ENCODE assay signal across 12 cellular contexts in genomic region chr14:103329421-103330347, GRCh38. TPM values are rescaled to one million over a fixed set of nuclear protein-coding genes. Genes with fewer than 3 reads are reported as not detected.
A peak's percentile ranks its signal among the peaks of the same experiment; 100 is the strongest.
DNase-seq lines count a peak whose midpoint lies in the region; ATAC-seq, FAIRE-seq and TF ChIP-seq lines count a peak whose summit lies in the region.
"Had no signal": no experiment of that assay in that cellular context is flagged by ENCODE, and none has a peak within 500 bp of the region (broad histone marks: within the 10 kb centered on the region; RNA-seq: fewer than 3 reads in every experiment).

No MANE protein-coding gene starts in this region.

- H3K23ac ChIP-seq in neuronal stem cell (ENCODE audit: low read depth, low read length, poor library complexity) = no peak overlapping the region

- intact Hi-C loops in HCT116 (cut with micrococcal nuclease) = loop anchor here (5.0 kb wide), 1 partner anchor 58 kb away; the partner anchor contains the start of gene MARK3

- CTCF ChIA-PET in HCT116 (lab: Charles Lee) = no interaction called here

- RAD21 ChIA-PET in HCT116 (lab: Charles Lee; ENCODE audit: low non-redundant PET in 1 of 2, low total read pairs in 2 of 2, uncharacterized antibody in 2 of 2, unreplicated experiment in 2 of 2) = no interaction called here

- H2BK120ac ChIP-seq in neuronal stem cell (ENCODE audit: low read depth, low read length) = no peak overlapping the region

- H3K4me1 ChIP-seq in HCT116 (ENCODE audit: control insufficient read depth in 1 of 2, insufficient read depth in 2 of 2, low read length in 2 of 2) (peaks cover 6 to 8% of the 10 kb centered on the region in 2 experiments; a peak in 3 of 4 replicates), neuronal stem cell (ENCODE audit: control insufficient read depth in 2 of 2, insufficient read depth in 1 of 2, low read depth in 1 of 2, low read length in 2 of 2) (peaks cover 4 to 5% of the 10 kb centered on the region in 2 donors)

- H3K18ac ChIP-seq in neuronal stem cell (ENCODE audit: low read length) = no peak overlapping the region

- H3K27me3 ChIP-seq in HCT116 (ENCODE audit: insufficient read depth, low read length) = peaks cover 12% of the 10 kb centered on the region; the same call in 1 of the 2 replicates
- no peaks in the 10 kb centered on the region for H3K27me3 ChIP-seq in bronchial epithelial cell (ENCODE audit: control insufficient read depth, insufficient read depth, low read length)
- H3K27me3 ChIP-seq in neuronal stem cell (ENCODE audit: control insufficient read depth in 3 of 3, insufficient read depth in 3 of 3, low read depth in 1 of 3, low read length in 3 of 3) = peaks cover 0 to 4% (median 0%) of the 10 kb centered on the region in 3 experiments
- H3K27me3 ChIP-seq: tibial nerve had no signal

- no peak overlapping the region for H2AK5ac ChIP-seq in neuronal stem cell (ENCODE audit: low read depth, low read length)

- H4K8ac ChIP-seq in neuronal stem cell (ENCODE audit: low read depth, low read length) = no peak overlapping the region

- H3K27ac ChIP-seq in HCT116 (ENCODE audit: low read depth, low read length) = no peak overlapping the region
- H3K27ac ChIP-seq in neuronal stem cell (replicated peaks; ENCODE audit: low read length) = no peak overlapping the region
- H3K27ac ChIP-seq: tibial nerve had no signal

- H3K4me2 ChIP-seq in HCT116 (ENCODE audit: low read length) (no peak overlapping the region), neuronal stem cell (ENCODE audit: insufficient read depth, low read length, poor library complexity, severe bottlenecking) (no peak overlapping the region)

- BruUV-seq in HCT116 (replicated peaks; lab: Mats Ljungman, UMichigan) = no TSS peak

- TF ChIP-seq RAD21 in HCT116 (IDR thresholded peaks at IDR 0.05; ENCODE audit: low read depth) = no peak

- WGBS in neuronal stem cell (ENCODE audit: extremely low coverage in 2 of 2, insufficient read length in 2 of 2, insufficient replicate concordance in 1 of 2), 2 donors = no CpG with 5 or more reads among the region's 14 CpGs

- no peak overlapping the region for H3K4me3 ChIP-seq in HCT116 (replicated peaks in 1 of 2; ENCODE audit: low read depth in 1 of 2, low read length in 2 of 2)
- H3K4me3 ChIP-seq in bronchial epithelial cell (ENCODE audit: low read depth, low read length) = no peak overlapping the region
- no peak overlapping the region for H3K4me3 ChIP-seq in neuronal stem cell (ENCODE audit: low read length in 2 of 2)
- H3K4me3 ChIP-seq: tibial nerve had no signal

- H3K4ac ChIP-seq in neuronal stem cell (ENCODE audit: low read length) = no peak overlapping the region

- TF ChIP-seq CTCF in HCT116 (IDR thresholded peaks at IDR 0.05 in 2 of 3, conservative IDR thresholded peaks at IDR 0.05 in 1 of 3; ENCODE audit: borderline replicate concordance in 1 of 3, insufficient read depth in 1 of 3, low read depth in 2 of 3, low read length in 2 of 3) = no peak
- TF ChIP-seq CTCF in bronchial epithelial cell (IDR thresholded peaks at IDR 0.05; ENCODE audit: insufficient read depth, low read length, severe bottlenecking) = no peak

- no peak overlapping the region for H3K14ac ChIP-seq in neuronal stem cell (ENCODE audit: low read length)

- H2BK15ac ChIP-seq in neuronal stem cell (ENCODE audit: low read length) = no peak overlapping the region

- peak; percentile 13 for FAIRE-seq in bronchial epithelial cell (lab: Jason Lieb, UNC)
- FAIRE-seq: frontal cortex had no signal

- no peak overlapping the region for H2BK5ac ChIP-seq in neuronal stem cell (ENCODE audit: low read length)

- no peak for TF ChIP-seq POLR2A in HCT116 (IDR thresholded peaks at IDR 0.05; ENCODE audit: borderline replicate concordance, extremely low read depth, insufficient read depth, insufficient read length)

- H4K91ac ChIP-seq in neuronal stem cell (ENCODE audit: low read depth, low read length, poor library complexity) = no peak overlapping the region

- H3K79me2 ChIP-seq in HCT116 (ENCODE audit: insufficient read depth, low read length) = peaks cover 14% of the 10 kb centered on the region

- H3K36me3 ChIP-seq in HCT116 (ENCODE audit: control insufficient read depth in 1 of 2, insufficient read depth in 2 of 2, low read length in 2 of 2) = no peaks in the 10 kb centered on the region; a peak in 1 of 4 replicates
- H3K36me3 ChIP-seq in bronchial epithelial cell (ENCODE audit: control insufficient read depth, insufficient read depth, low read length) = no peaks in the 10 kb centered on the region
- H3K36me3 ChIP-seq in neuronal stem cell (replicated peaks in 1 of 2; ENCODE audit: control insufficient read depth in 2 of 2, insufficient read depth in 2 of 2, low read length in 2 of 2) = no peaks in the 10 kb centered on the region
- H3K36me3 ChIP-seq: tibial nerve had no signal

- ATAC-seq in HCT116 = no peak
- no peak for ATAC-seq in HG02870 (IDR thresholded peaks at IDR 0.05; ENCODE audit: unreplicated experiment)
- no peak for ATAC-seq in HG03175 (IDR thresholded peaks at IDR 0.05; ENCODE audit: unreplicated experiment)

- H2AFZ ChIP-seq in HCT116 (ENCODE audit: low read depth, low read length, poor library complexity, severe bottlenecking) (no peak overlapping the region), neuronal stem cell (ENCODE audit: low read length) (no peak overlapping the region)

- H3K9me2 ChIP-seq in HCT116 (ENCODE audit: insufficient read depth) = no peaks in the 10 kb centered on the region

- DNase-seq in HCT116 (ENCODE audit: low read depth, low spot score) = no peak
- peak; percentile 6 for DNase-seq in NCI-H2227 treated with DMSO at 0.1 percent for 48 hours (lab: John Stamatoyannopoulos, UW)
- peak; percentile 77 for DNase-seq in bronchial epithelial cell (ENCODE audit: low read depth)
- DNase-seq in neuronal stem cell (ENCODE audit: low spot score) = no peak
- no peak for DNase-seq in activated CD4-positive, CD25-positive, alpha-beta regulatory T cell (lab: John Stamatoyannopoulos, UW)
- DNase-seq in activated CD8-positive, alpha-beta memory T cell treated with anti-CD3 and anti-CD28 coated beads, Interleukin-2, amount 50 U/mL, for 4 hours = no peak
- DNase-seq: NCI-H446 treated with DMSO at 0.1 percent for 48 hours; stimulated activated CD4-positive, alpha-beta T cell treated with anti-CD3 and anti-CD28 coated beads, Interleukin-4, amount 100 ng/mL, for 24 hours had no signal

- POLR2A ChIA-PET in HCT116 (lab: Charles Lee) = no interaction called here

- H2BK12ac ChIP-seq in neuronal stem cell (ENCODE audit: low read length) = no peak overlapping the region

- no peaks in the 10 kb centered on the region for H4K20me1 ChIP-seq in HCT116 (ENCODE audit: insufficient read depth)

- H3K9ac ChIP-seq in HCT116 (ENCODE audit: low read length) (no peak overlapping the region), neuronal stem cell (ENCODE audit: low read depth, low read length, poor library complexity) (peak overlapping the region; percentile 24)

- H3K79me1 ChIP-seq in neuronal stem cell (ENCODE audit: low read depth, low read length) = peaks cover 1% of the 10 kb centered on the region

- H3K9me3 ChIP-seq in HCT116 (ENCODE audit: control insufficient read depth in 1 of 2, insufficient read depth in 1 of 2, low read depth in 1 of 2, low read length in 2 of 2) (no peaks in the 10 kb centered on the region), neuronal stem cell (replicated peaks in 1 of 2; ENCODE audit: control insufficient read depth in 2 of 2, insufficient read depth in 1 of 2, low read depth in 1 of 2, low read length in 2 of 2) (no peaks in the 10 kb centered on the region)
- H3K9me3 ChIP-seq: tibial nerve had no signal

TF ChIP-seq in HCT116, 20 proteins besides CTCF, POLR2A, EP300 and RAD21:
- no peak for TF ChIP-seq TCF7L2 (IDR thresholded peaks at IDR 0.05; ENCODE audit: borderline replicate concordance, extremely low read depth, insufficient read depth, insufficient read length)
- 0 out of 2 replicates have a peak, but pooled peaks have one; percentile 30 for TF ChIP-seq CEBPB (IDR thresholded peaks at IDR 0.05; ENCODE audit: low read depth)
- no peak for TF ChIP-seq ELF1 (IDR thresholded peaks at IDR 0.05; ENCODE audit: borderline replicate concordance, low read depth)
- no peak for TF ChIP-seq ZFX (IDR thresholded peaks at IDR 0.05)
- no peak for TF ChIP-seq MAX (IDR thresholded peaks at IDR 0.05)
- no peak for TF ChIP-seq FOSL1 (IDR thresholded peaks at IDR 0.05; ENCODE audit: low read depth)

RNA-seq across cellular contexts. Expression of gene EIF5, which starts 4.4 kb away (rescaled TPM):
- total RNA-seq in HCT116 (2021; ENCODE audit: unreplicated experiment) (238 TPM), bronchial epithelial cell (133 and 180 TPM in 2 replicates)
- 220 and 254 TPM in 2 replicates for polyA plus RNA-seq in HCT116 (2012)
- polyA plus RNA-seq in neuronal stem cell (2013, experiment 1 of 2) = 304 TPM
- 312 TPM for polyA plus RNA-seq in neuronal stem cell (2013, experiment 2 of 2)

RNA-seq across cellular contexts. Expression of gene MARK3, which starts 55.5 kb away (rescaled TPM):
- total RNA-seq in HCT116 (2021; ENCODE audit: unreplicated experiment) (72.5 TPM), bronchial epithelial cell (77.9 and 98.7 TPM in 2 replicates)
- 58.5 and 65.3 TPM in 2 replicates for polyA plus RNA-seq in HCT116 (2012)
- 55.4 TPM for polyA plus RNA-seq in neuronal stem cell (2013, experiment 1 of 2)
- polyA plus RNA-seq in neuronal stem cell (2013, experiment 2 of 2) = 55.0 TPM

Comparison
In these comparisons a context has a peak if more than half of its experiments do, and no peak if none do; other contexts are left out.
1. DNase-seq: peak in NCI-H2227 treated with DMSO at 0.1 percent for 48 hours (single experiment) and bronchial epithelial cell (single experiment); none in HCT116 (single experiment), neuronal stem cell (single experiment), activated CD4-positive, CD25-positive, alpha-beta regulatory T cell (0 of 4) and activated CD8-positive, alpha-beta memory T cell treated with anti-CD3 and anti-CD28 coated beads, Interleukin-2, amount 50 U/mL, for 4 hours (single experiment).